Comparison of ENCODE assay signal across 10 cellular contexts in the genomic region with DNA sequence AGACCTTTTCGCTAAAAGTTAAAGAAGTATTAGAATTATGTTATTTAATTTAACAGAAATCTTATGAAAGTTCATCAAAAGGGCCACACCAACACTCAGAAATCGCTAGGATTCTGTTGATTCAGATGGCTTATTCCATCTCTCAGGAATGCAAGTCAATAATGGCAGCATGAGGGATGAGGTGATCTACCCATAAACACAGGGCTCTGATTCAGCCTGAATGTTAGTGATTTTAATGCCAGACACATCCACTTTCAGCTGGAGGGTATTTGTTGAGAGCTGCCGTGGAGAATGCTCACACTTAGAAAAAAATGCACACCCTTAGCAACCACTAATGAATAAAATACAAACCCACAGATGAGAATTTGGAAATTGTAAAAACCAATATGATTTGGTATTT.
DNase-seq lines count a peak whose midpoint lies in the region; ATAC-seq, FAIRE-seq and TF ChIP-seq lines count a peak whose summit lies in the region.
"Had no signal": no experiment of that assay in that cellular context is flagged by ENCODE, and none has a peak within 500 bp of the region (broad histone marks: within the 10 kb centered on the region; RNA-seq: fewer than 3 reads in every experiment).

No MANE protein-coding gene starts in this region.

- DNase-seq in AG09319 (ENCODE audit: extremely low read depth, low read depth) (peak; percentile 57), HTR-8/SVneo (ENCODE audit: insufficient read length, low spot score) (peak; percentile 25), bronchial epithelial cell (ENCODE audit: low read depth) (peak; percentile 95), midbrain (lab: John Stamatoyannopoulos, UW) (peak; percentile 32), NCI-H2196 treated with DMSO at 0.1 percent for 48 hours (lab: John Stamatoyannopoulos, UW; ENCODE audit: unreplicated experiment) (no peak), NOMO-1 treated with dmso at 0.1 percent for 144 hours (lab: John Stamatoyannopoulos, UW; ENCODE audit: unreplicated experiment) (no peak)
- no peak for DNase-seq in activated CD4-positive, CD25-positive, alpha-beta regulatory T cell (lab: John Stamatoyannopoulos, UW)
- DNase-seq in stimulated activated naive B cell treated with anti-CD40 and anti-IgM and Interleukin-4, amounts not matched to agents 10 μg/mL and 1 μg/mL and 100 μg/mL, for 72 hours = no peak
- DNase-seq: kidney; stimulated activated CD4-positive, alpha-beta T cell treated with anti-CD3 and anti-CD28 coated beads, Interleukin-4, amount 100 ng/mL, for 4 hours had no signal

- H3K27me3 ChIP-seq in bronchial epithelial cell (ENCODE audit: control insufficient read depth, insufficient read depth, low read length) = no peaks in the 10 kb centered on the region

- FAIRE-seq in HTR-8/SVneo (lab: Jason Lieb, UNC) (no peak), bronchial epithelial cell (lab: Jason Lieb, UNC) (no peak)

- no peak overlapping the region for H3K27ac Mint-ChIP-seq in stimulated activated naive B cell treated with anti-CD40 and anti-IgM and Interleukin-4, amounts not matched to agents 10 μg/mL and 1 μg/mL and 100 μg/mL, for 72 hours

- no peak overlapping the region for H3K4me3 ChIP-seq in bronchial epithelial cell (ENCODE audit: low read depth, low read length)

- no peak for ATAC-seq in stimulated activated naive B cell treated with anti-CD40 and anti-IgM and Interleukin-4, amounts not matched to agents 10 μg/mL and 1 μg/mL and 100 μg/mL, for 72 hours (replicated peaks)

- H3K27me3 Mint-ChIP-seq in stimulated activated naive B cell treated with anti-CD40 and anti-IgM and Interleukin-4, amounts not matched to agents 10 μg/mL and 1 μg/mL and 100 μg/mL, for 72 hours = peaks cover 7 to 9% of the 10 kb centered on the region in 2 donors

- H3K36me3 Mint-ChIP-seq in stimulated activated naive B cell treated with anti-CD40 and anti-IgM and Interleukin-4, amounts not matched to agents 10 μg/mL and 1 μg/mL and 100 μg/mL, for 72 hours = no peaks in the 10 kb centered on the region

- no peaks in the 10 kb centered on the region for H3K36me3 ChIP-seq in bronchial epithelial cell (ENCODE audit: control insufficient read depth, insufficient read depth, low read length)

- no peaks in the 10 kb centered on the region for H3K4me1 Mint-ChIP-seq in stimulated activated naive B cell treated with anti-CD40 and anti-IgM and Interleukin-4, amounts not matched to agents 10 μg/mL and 1 μg/mL and 100 μg/mL, for 72 hours

- TF ChIP-seq CTCF in AG09319 (IDR thresholded peaks at IDR 0.05; ENCODE audit: low read depth, low read length) = no peak
- no peak for TF ChIP-seq CTCF in bronchial epithelial cell (IDR thresholded peaks at IDR 0.05; ENCODE audit: insufficient read depth, low read length, severe bottlenecking)

- no peak overlapping the region for H3K4me3 Mint-ChIP-seq in stimulated activated naive B cell treated with anti-CD40 and anti-IgM and Interleukin-4, amounts not matched to agents 10 μg/mL and 1 μg/mL and 100 μg/mL, for 72 hours

- H3K9me3 Mint-ChIP-seq in stimulated activated naive B cell treated with anti-CD40 and anti-IgM and Interleukin-4, amounts not matched to agents 10 μg/mL and 1 μg/mL and 100 μg/mL, for 72 hours = peaks cover 0 to 1% of the 10 kb centered on the region in 2 donors

Comparison
In these comparisons a context has a peak if more than half of its experiments do, and no peak if none do; other contexts are left out.
1. DNase-seq: peak in AG09319 (single experiment), HTR-8/SVneo (single experiment), bronchial epithelial cell (single experiment) and midbrain (single experiment); none in activated CD4-positive, CD25-positive, alpha-beta regulatory T cell (0 of 4), NCI-H2196 treated with DMSO at 0.1 percent for 48 hours (single experiment), NOMO-1 treated with dmso at 0.1 percent for 144 hours (single experiment) and stimulated activated naive B cell treated with anti-CD40 and anti-IgM and Interleukin-4, amounts not matched to agents 10 μg/mL and 1 μg/mL and 100 μg/mL, for 72 hours (single experiment).